ENCODE assay signal across 8 cellular contexts in the genomic region with DNA sequence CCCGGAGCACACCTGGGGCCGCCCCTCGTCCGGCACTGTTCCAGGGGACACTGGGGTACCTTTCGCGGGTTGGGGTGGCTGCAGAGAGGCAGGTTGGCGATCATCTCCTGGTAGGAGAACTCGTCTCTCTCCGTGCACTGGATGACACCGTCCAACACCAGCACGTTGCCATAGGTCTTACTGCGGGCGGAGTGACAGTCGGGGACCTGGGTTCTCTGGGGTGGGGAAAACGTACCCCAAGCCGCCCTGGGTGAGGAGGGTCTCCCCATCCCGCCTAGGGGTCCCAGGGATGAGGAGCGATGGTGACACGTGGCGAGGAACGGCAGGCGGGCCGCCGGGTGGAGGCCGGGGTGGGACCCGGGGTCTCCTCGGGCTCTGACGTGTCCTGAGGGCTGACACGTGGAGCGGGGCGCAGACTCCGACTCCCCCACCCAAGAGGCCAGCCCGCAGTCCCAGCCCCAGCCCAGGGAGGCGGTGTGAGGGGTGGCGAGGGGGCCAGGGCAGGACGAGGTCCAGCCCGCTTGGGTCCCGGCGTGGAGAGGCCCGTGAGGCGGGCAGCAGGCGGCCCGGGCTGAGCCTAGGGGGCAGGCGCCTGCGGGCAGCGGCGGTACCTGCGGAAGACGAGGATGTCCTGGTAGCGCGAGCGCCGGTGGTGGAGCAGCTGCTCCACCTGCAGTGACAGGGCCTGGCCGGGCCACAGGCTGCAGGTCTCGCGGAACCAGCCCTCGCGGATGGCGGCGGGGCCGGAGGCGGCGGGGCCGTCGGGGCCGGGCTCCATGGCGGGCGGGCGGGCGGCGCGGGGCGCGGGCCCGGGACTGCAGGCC. TPM values are rescaled to one million over a fixed set of nuclear protein-coding genes. Genes with fewer than 3 reads are reported as not detected.
DNase-seq lines count a peak whose midpoint lies in the region; ATAC-seq and TF ChIP-seq lines count a peak whose summit lies in the region.

No MANE protein-coding gene starts in this region.

- H3K4me3 ChIP-seq in astrocyte of the spinal cord (ENCODE audit: low read depth, low read length) (peak overlapping the region; percentile 73), lower lobe of right lung (peak overlapping the region; percentile 88), tibial artery (peak overlapping the region; percentile 92 to 99)

- peak; percentile 28 for ATAC-seq in GM21576 (IDR thresholded peaks at IDR 0.05; ENCODE audit: unreplicated experiment)
- peak in 1 of 2 donors; percentile 1 for ATAC-seq in lower lobe of right lung

- H3K4me1 ChIP-seq in lower lobe of right lung (peaks cover 25% of the 10 kb centered on the region), tibial artery (peaks cover 0 to 26% (median 22%) of the 10 kb centered on the region in 4 donors)

- H3K9me3 ChIP-seq in lower lobe of right lung (no peaks in the 10 kb centered on the region), tibial artery (no peaks in the 10 kb centered on the region)

- intact Hi-C loops in lower lobe of right lung (cut with DNase I) (no loop called here), tibial artery (cut with DNase I; ENCODE audit: low total_unique reads) (no loop called here)

- H3K27ac ChIP-seq in lower lobe of right lung (peak overlapping the region; percentile 69), tibial artery (peak overlapping the region; percentile 56 to 78)

- peak; percentile 42 for DNase-seq in ELR (ENCODE audit: low read depth)
- peak; percentile 30 for DNase-seq in M059J (ENCODE audit: low read depth)
- DNase-seq in astrocyte of the spinal cord (ENCODE audit: low read depth, low spot score): no peak
- DNase-seq in lower lobe of right lung: no peak
- no peak for DNase-seq in tibial artery
- DNase-seq in C1 segment of cervical spinal cord (lab: John Stamatoyannopoulos, UW): no peak
- no peak for DNase-seq in hypothalamus (lab: John Stamatoyannopoulos, UW)

- H3K36me3 ChIP-seq in lower lobe of right lung (peaks cover 38% of the 10 kb centered on the region), tibial artery (peaks cover 20 to 51% (median 26%) of the 10 kb centered on the region in 3 donors)

- in situ Hi-C loops in astrocyte of the spinal cord (cut with HindIII; ENCODE audit: low sequenced_read_pairs): no loop called here

- H3K27me3 ChIP-seq in lower lobe of right lung (ENCODE audit: low read depth) (no peaks in the 10 kb centered on the region), tibial artery (no peaks in the 10 kb centered on the region)

- no peak for TF ChIP-seq CTCF in astrocyte of the spinal cord (IDR thresholded peaks at IDR 0.05; ENCODE audit: low read depth, low read length)
- no peak for TF ChIP-seq CTCF in lower lobe of right lung (IDR thresholded peaks at IDR 0.05)
- TF ChIP-seq CTCF in tibial artery (IDR thresholded peaks at IDR 0.05): no peak

RNA-seq across cellular contexts. Expression of gene SRM, which starts 0.4 kb away (rescaled TPM):
- 26.0 and 83.2 TPM in 2 replicates for total RNA-seq in M059J (2014; rRNA removed; shearing (Covaris generic))
- 38.7 TPM for total RNA-seq in lower lobe of right lung

RNA-seq across cellular contexts. Expression of gene MASP2, which starts 12.3 kb away (rescaled TPM):
- not detected in 2 replicates for total RNA-seq in M059J (2014; rRNA removed; shearing (Covaris generic))
- not detected for total RNA-seq in lower lobe of right lung

RNA-seq across cellular contexts. Expression of gene EXOSC10, which starts 40.3 kb away (rescaled TPM):
- total RNA-seq in M059J (2014; rRNA removed; shearing (Covaris generic)): 57.0 and 68.4 TPM in 2 replicates
- total RNA-seq in lower lobe of right lung: 47.7 TPM

RNA-seq across cellular contexts. Expression of gene TARDBP, which starts 46.9 kb away (rescaled TPM):
- total RNA-seq in M059J (2014; rRNA removed; shearing (Covaris generic)): 70.2 and 106 TPM in 2 replicates
- total RNA-seq in lower lobe of right lung: 117 TPM

Comparison
In these comparisons a context has a peak if more than half of its experiments do, and no peak if none do; other contexts are left out.
1. DNase-seq: peak in ELR (single experiment) and M059J (single experiment); none in astrocyte of the spinal cord (single experiment), lower lobe of right lung (single experiment), tibial artery (0 of 2), C1 segment of cervical spinal cord (0 of 14) and hypothalamus (0 of 51).
2. Peak in every context shown above with its lines, with median percentiles within 50 percentile points of each other: H3K4me3 ChIP-seq.